ENCODE assay signal across 14 cellular contexts in genomic region chr14:58739674-58740073, GRCh38.
A peak's percentile ranks its signal among the peaks of the same experiment; 100 is the strongest.
DNase-seq lines count a peak whose midpoint lies in the region; ATAC-seq lines count a peak whose summit lies in the region.
"Had no signal": no experiment of that assay in that cellular context is flagged by ENCODE, and none has a peak within 500 bp of the region (broad histone marks: within the 10 kb centered on the region; RNA-seq: fewer than 3 reads in every experiment).

No MANE protein-coding gene starts in this region.

- no peak overlapping the region for H2AK5ac ChIP-seq in trophoblast cell (ENCODE audit: low read length)

- H3K18ac ChIP-seq in trophoblast cell (ENCODE audit: low read length): no peak overlapping the region

- H2BK12ac ChIP-seq in trophoblast cell (ENCODE audit: low read length): no peak overlapping the region

- no peak overlapping the region for H2AFZ ChIP-seq in trophoblast cell (ENCODE audit: insufficient read depth, low read length, poor library complexity)

- H3K23ac ChIP-seq in trophoblast cell (ENCODE audit: low read length): no peak overlapping the region

- WGBS in trophoblast cell (ENCODE audit: extremely low coverage, insufficient coverage, insufficient read length): no CpG with 5 or more reads among the region's 3 CpGs

- no peak overlapping the region for H2BK120ac ChIP-seq in trophoblast cell (ENCODE audit: insufficient read depth, low read length, poor library complexity)

- H4K91ac ChIP-seq in trophoblast cell (ENCODE audit: low read depth, low read length): no peak overlapping the region

- no peak overlapping the region for H3K4me2 ChIP-seq in trophoblast cell (ENCODE audit: low read length)

- H3K9ac ChIP-seq in trophoblast cell (ENCODE audit: low read length): no peak overlapping the region
- H3K9ac ChIP-seq: BLaER1 treated with 17β-estradiol and CSF1 and Interleukin-3, amounts not matched to agents 10 nM and 100 nM had no signal

- H3K27ac ChIP-seq in trophoblast cell (ENCODE audit: low read depth, low read length): no peak overlapping the region
- H3K27ac ChIP-seq: BLaER1 treated with 17β-estradiol and CSF1 and Interleukin-3, amounts not matched to agents 10 nM and 100 nM had no signal

- H3K27me3 ChIP-seq in H7 (ENCODE audit: control insufficient read depth, insufficient read depth, low read length) (no peaks in the 10 kb centered on the region), trophoblast cell (ENCODE audit: insufficient read depth, low read length) (no peaks in the 10 kb centered on the region)
- H3K27me3 ChIP-seq: BLaER1 treated with 17β-estradiol and CSF1 and Interleukin-3, amounts not matched to agents 10 nM and 100 nM; tibial nerve had no signal

- H3K4me3 ChIP-seq in H7 (ENCODE audit: insufficient read depth, low read depth, low read length) (no peak overlapping the region), trophoblast cell (ENCODE audit: low read depth, low read length) (no peak overlapping the region)
- H3K4me3 ChIP-seq: BLaER1 treated with 17β-estradiol and CSF1 and Interleukin-3, amounts not matched to agents 10 nM and 100 nM; tibial nerve had no signal

- H4K12ac ChIP-seq in trophoblast cell (ENCODE audit: low read depth, low read length): no peak overlapping the region

- no peak overlapping the region for H2BK5ac ChIP-seq in trophoblast cell (ENCODE audit: low read depth, low read length, poor library complexity)

- no peaks in the 10 kb centered on the region for H3K79me1 ChIP-seq in trophoblast cell (ENCODE audit: low read length)

- DNase-seq in NOMO-1 treated with DMSO at 0.1 percent for 48 hours (lab: John Stamatoyannopoulos, UW; ENCODE audit: unreplicated experiment) (peak; percentile 95), H7 (no peak), kidney glomerular epithelial cell (lab: John Stamatoyannopoulos, UW) (no peak), iPS-NIHi7 (ENCODE audit: extremely low spot score) (no peak), trophoblast cell (no peak)
- DNase-seq: activated CD8-positive, alpha-beta T cell treated with anti-CD3 and anti-CD28 coated beads for 36 hours; activated naive CD4-positive, alpha-beta T cell treated with anti-CD3 and anti-CD28 coated beads, Interleukin-2, amount 10 ng/mL, durations not matched to agents 7 days and 5 days; PC-3; T-helper 17 cell had no signal

- H4K8ac ChIP-seq in trophoblast cell (ENCODE audit: low read depth, low read length): no peak overlapping the region

- no peaks in the 10 kb centered on the region for H3K4me1 ChIP-seq in trophoblast cell (ENCODE audit: control insufficient read depth in 1 of 2, insufficient read depth in 2 of 2, low read length in 2 of 2)

- H3K14ac ChIP-seq in trophoblast cell (ENCODE audit: low read length): no peak overlapping the region

- no peak overlapping the region for H3K4ac ChIP-seq in trophoblast cell (ENCODE audit: low read depth, low read length)

- H3K9me3 ChIP-seq in trophoblast cell (ENCODE audit: insufficient read depth, low read depth, low read length): no peaks in the 10 kb centered on the region
- H3K9me3 ChIP-seq: BLaER1 treated with 17β-estradiol and CSF1 and Interleukin-3, amounts not matched to agents 10 nM and 100 nM; tibial nerve had no signal

- ATAC-seq in GM18511 (IDR thresholded peaks at IDR 0.05; ENCODE audit: unreplicated experiment) (peak; percentile 94), GM21360 (IDR thresholded peaks at IDR 0.05; ENCODE audit: unreplicated experiment) (peak; percentile 57), HG03095 (IDR thresholded peaks at IDR 0.05; ENCODE audit: unreplicated experiment) (peak; percentile 86)
- ATAC-seq: activated CD8-positive, alpha-beta T cell treated with anti-CD3 and anti-CD28 coated beads for 36 hours; PC-3; T-helper 17 cell had no signal

- H3K36me3 ChIP-seq in H7 (replicated peaks; ENCODE audit: control insufficient read depth, insufficient read depth, low read length): no peaks in the 10 kb centered on the region
- H3K36me3 ChIP-seq in trophoblast cell (ENCODE audit: control insufficient read depth in 1 of 2, insufficient read depth in 2 of 2, low read length in 2 of 2): no peaks in the 10 kb centered on the region
- H3K36me3 ChIP-seq: BLaER1 treated with 17β-estradiol and CSF1 and Interleukin-3, amounts not matched to agents 10 nM and 100 nM; tibial nerve had no signal

- no peaks in the 10 kb centered on the region for H3K79me2 ChIP-seq in trophoblast cell (ENCODE audit: control insufficient read depth, insufficient read depth, low read length, poor library complexity)
